ENCODE assay signal across 8 cellular contexts in genomic region chr3:123328851-123329635, GRCh38.
A peak's percentile ranks its signal among the peaks of the same experiment; 100 is the strongest.
DNase-seq lines count a peak whose midpoint lies in the region; ATAC-seq, FAIRE-seq and TF ChIP-seq lines count a peak whose summit lies in the region.

No MANE protein-coding gene starts in this region.

- H3K14ac ChIP-seq in IMR-90 (replicated peaks; ENCODE audit: low read depth, low read length), result no peak overlapping the region

- dilution Hi-C loops in IMR-90 (cut with HindIII; ENCODE audit: low sequenced_read_pairs, unreplicated experiment), result no loop called here

- no peak overlapping the region for H3K18ac ChIP-seq in IMR-90 (ENCODE audit: low read depth, low read length)

- H3K9ac ChIP-seq in IMR-90 (ENCODE audit: low read depth, low read length), result no peak overlapping the region

- H3K27me3 ChIP-seq in IMR-90 (ENCODE audit: control insufficient read depth, insufficient read depth, low read length), result peaks cover 46% of the 10 kb centered on the region

- H3K4me3 ChIP-seq in IMR-90 (ENCODE audit: insufficient read depth, low read depth, low read length), result no peak overlapping the region

- H3K23ac ChIP-seq in IMR-90 (ENCODE audit: low read depth, low read length), result no peak overlapping the region

- no peak overlapping the region for H3K27ac ChIP-seq in IMR-90 (ENCODE audit: insufficient read depth, low read length)

- ATAC-seq in IMR-90 (ENCODE audit: low read depth), result peak; percentile 98
- ATAC-seq in GM19395 (IDR thresholded peaks at IDR 0.05; ENCODE audit: unreplicated experiment), result no peak

- H2AK5ac ChIP-seq in IMR-90 (ENCODE audit: low read depth, low read length), result no peak overlapping the region

- no peak overlapping the region for H3K4ac ChIP-seq in IMR-90 (ENCODE audit: low read depth, low read length)

- H3K79me1 ChIP-seq in IMR-90 (ENCODE audit: low read depth in 1 of 2, low read length in 2 of 2), result no peaks in the 10 kb centered on the region

- H4K91ac ChIP-seq in IMR-90 (ENCODE audit: insufficient read depth, low read depth, low read length), result no peak overlapping the region

- DNase-seq in GM12891 (ENCODE audit: insufficient read length, low spot score) (peak; percentile 85), IMR-90 (peak; percentile 34), OCI-M2 (lab: John Stamatoyannopoulos, UW; ENCODE audit: unreplicated experiment) (peak; percentile 1), fibroblast of gingiva (ENCODE audit: low read depth) (peak; percentile 43)
- DNase-seq in activated T-cell treated with anti-CD3 and anti-CD28 coated beads, Interleukin-2, amount 50 U/mL, for 24 hours, result peak; percentile 85
- DNase-seq in stimulated activated naive CD4-positive, alpha-beta T cell (lab: John Stamatoyannopoulos, UW), result peak in 5 of 6 experiments; percentile 35 to 72 (median 59)

- H4K8ac ChIP-seq in IMR-90 (ENCODE audit: low read depth in 2 of 2, low read length in 2 of 2), result no peak overlapping the region

- no peak overlapping the region for H3K56ac ChIP-seq in IMR-90 (ENCODE audit: extremely low read depth, insufficient read depth, low read length)

- TF ChIP-seq POLR2A in GM12891 (IDR thresholded peaks at IDR 0.05; ENCODE audit: low read depth, low read length) (no peak), IMR-90 (IDR thresholded peaks at IDR 0.05; ENCODE audit: low read depth, low read length) (no peak)

- TF ChIP-seq RAD21 in IMR-90 (IDR thresholded peaks at IDR 0.05; ENCODE audit: low read length), result peak; percentile 84

- H2BK20ac ChIP-seq in IMR-90 (ENCODE audit: low read depth, low read length), result no peak overlapping the region

- POLR2A ChIA-PET in IMR-90 (lab: Charles Lee; ENCODE audit: unreplicated experiment), result no interaction called here

- FAIRE-seq in GM12891 (lab: Jason Lieb, UNC), result peak; percentile 85

- H3K36me3 Mint-ChIP-seq in activated T-cell treated with anti-CD3 and anti-CD28 coated beads, Interleukin-2, amount 50 U/mL, for 24 hours (ENCODE audit: low read depth), result no peaks in the 10 kb centered on the region
- H3K36me3 Mint-ChIP-seq in nephron (ENCODE audit: low read depth), result no peaks in the 10 kb centered on the region

- no peak overlapping the region for H2BK15ac ChIP-seq in IMR-90 (ENCODE audit: low read depth, low read length)

- peak overlapping the region; percentile 49 for H2AFZ ChIP-seq in IMR-90 (replicated peaks; ENCODE audit: low read length, poor library complexity)

- H3K27me3 Mint-ChIP-seq in activated T-cell treated with anti-CD3 and anti-CD28 coated beads, Interleukin-2, amount 50 U/mL, for 24 hours, result peaks cover 12% of the 10 kb centered on the region
- peaks cover 19% of the 10 kb centered on the region for H3K27me3 Mint-ChIP-seq in nephron (ENCODE audit: low read depth)

- H3K9me1 ChIP-seq in IMR-90 (ENCODE audit: insufficient read depth, low read length), result no peaks in the 10 kb centered on the region

- in situ Hi-C loops in IMR-90 (cut with MboI; ENCODE audit: low sequenced_read_pairs), result loop anchor here (5.0 kb wide), 2 partner anchors 158 to 228 kb away; no protein-coding TSS in a partner anchor

- CTCF ChIA-PET in IMR-90 (lab: Yijun Ruan, JAX), result interaction anchor here (0.7 to 1.0 kb wide), 3 partner anchors 161 to 228 kb away, joined by 3 read pairs; no protein-coding TSS in a partner anchor

- H3K4me3 Mint-ChIP-seq in activated T-cell treated with anti-CD3 and anti-CD28 coated beads, Interleukin-2, amount 50 U/mL, for 24 hours, result no peak overlapping the region
- H3K4me3 Mint-ChIP-seq in nephron, result no peak overlapping the region

- no TSS peak for BruUV-seq in IMR-90 (replicated peaks; lab: Mats Ljungman, UMichigan)

- H4K5ac ChIP-seq in IMR-90 (ENCODE audit: low read depth, low read length), result no peak overlapping the region

- no peaks in the 10 kb centered on the region for H3K9me3 Mint-ChIP-seq in activated T-cell treated with anti-CD3 and anti-CD28 coated beads, Interleukin-2, amount 50 U/mL, for 24 hours
- H3K9me3 Mint-ChIP-seq in nephron, result no peaks in the 10 kb centered on the region

- H4K20me1 ChIP-seq in IMR-90 (ENCODE audit: insufficient read depth, low read length), result peaks cover 6% of the 10 kb centered on the region; the same call in 1 of the 2 replicates

- no peaks in the 10 kb centered on the region for H3K36me3 ChIP-seq in IMR-90 (ENCODE audit: control insufficient read depth, insufficient read depth, low read length)

- H3K9me3 ChIP-seq in IMR-90 (ENCODE audit: control insufficient read depth, insufficient read depth, low read length), result no peaks in the 10 kb centered on the region

- 60% methylated on average over 1 of the region's 13 CpGs; no CpG with 5 or more reads in 1 of the 2 experiments for WGBS in IMR-90 (ENCODE audit: extremely low coverage in 2 of 2, insufficient read length in 1 of 2), 2 experiments

- no peaks in the 10 kb centered on the region for H3K4me1 ChIP-seq in IMR-90 (ENCODE audit: control insufficient read depth, insufficient read depth, low read length)

- TF ChIP-seq CTCF in IMR-90 (conservative IDR thresholded peaks at IDR 0.05; ENCODE audit: low read depth, low read length) (peak; percentile 87), nephron (IDR thresholded peaks at IDR 0.05; ENCODE audit: unreplicated experiment in 3 of 3) (peak; percentile 94 to 97 (median 94))

- no peaks in the 10 kb centered on the region for H3K4me1 Mint-ChIP-seq in activated T-cell treated with anti-CD3 and anti-CD28 coated beads, Interleukin-2, amount 50 U/mL, for 24 hours (ENCODE audit: low read depth)
- no peaks in the 10 kb centered on the region for H3K4me1 Mint-ChIP-seq in nephron

- H2BK120ac ChIP-seq in IMR-90 (ENCODE audit: low read depth, low read length), result no peak overlapping the region

- no peak overlapping the region for H3K27ac Mint-ChIP-seq in activated T-cell treated with anti-CD3 and anti-CD28 coated beads, Interleukin-2, amount 50 U/mL, for 24 hours
- peak overlapping the region in 1 of 3 experiments; percentile 42 for H3K27ac Mint-ChIP-seq in nephron

- intact Hi-C loops in IMR-90 (cut with micrococcal nuclease), result loop anchor here (1.0 kb wide), 2 partner anchors 160 to 230 kb away; no protein-coding TSS in a partner anchor

- no peak overlapping the region for H3K4me2 ChIP-seq in IMR-90 (ENCODE audit: low read depth, low read length)

- no peak overlapping the region for H2AK9ac ChIP-seq in IMR-90 (replicated peaks; ENCODE audit: low read depth, low read length, poor library complexity)

- H2BK5ac ChIP-seq in IMR-90 (ENCODE audit: low read depth, low read length, poor library complexity, severe bottlenecking), result no peak overlapping the region

TF ChIP-seq in GM12891, 5 proteins besides CTCF, POLR2A, EP300 and RAD21:
- no peak for TF ChIP-seq POLR2AphosphoS5 (IDR thresholded peaks at IDR 0.05; ENCODE audit: low read depth, low read length)

TF ChIP-seq in IMR-90, 13 proteins besides CTCF, POLR2A, EP300 and RAD21:
- no peak for TF ChIP-seq FOS (IDR thresholded peaks at IDR 0.05; ENCODE audit: low read depth, low read length)
- TF ChIP-seq MXI1 (IDR thresholded peaks at IDR 0.05; ENCODE audit: borderline replicate concordance, low read depth, low read length), result no peak
- TF ChIP-seq CHD1 (IDR thresholded peaks at IDR 0.05; ENCODE audit: low read depth, low read length), result no peak
- TF ChIP-seq BHLHE40 (IDR thresholded peaks at IDR 0.05; ENCODE audit: low read depth, low read length), result no peak
- peak; percentile 93 for TF ChIP-seq SMC3 (IDR thresholded peaks at IDR 0.05; ENCODE audit: low read depth, low read length)
- 0 out of 2 replicates have a peak, but pooled peaks have one; percentile 14 for TF ChIP-seq MAZ (IDR thresholded peaks at IDR 0.05; ENCODE audit: borderline replicate concordance, low read depth, low read length)

Comparison
In these comparisons a context has a peak if more than half of its experiments do, and no peak if none do; other contexts are left out.
1. DNase-seq: peak in every context shown above with its lines; median percentile 85 in GM12891; 85 in activated T-cell treated with anti-CD3 and anti-CD28 coated beads, Interleukin-2, amount 50 U/mL, for 24 hours; 59 in stimulated activated naive CD4-positive, alpha-beta T cell; 43 in fibroblast of gingiva; 34 in IMR-90; 1 in OCI-M2.